ENCODE assay signal across 24 cellular contexts in genomic region chr5:67154518-67155206, GRCh38. TPM values are rescaled to one million over a fixed set of nuclear protein-coding genes. Genes with fewer than 3 reads are reported as not detected.
A peak's percentile ranks its signal among the peaks of the same experiment; 100 is the strongest.
DNase-seq lines count a peak whose midpoint lies in the region; ATAC-seq and TF ChIP-seq lines count a peak whose summit lies in the region.
"Had no signal": no experiment of that assay in that cellular context is flagged by ENCODE, and none has a peak within 500 bp of the region (broad histone marks: within the 10 kb centered on the region; RNA-seq: fewer than 3 reads in every experiment).

No MANE protein-coding gene starts in this region.

- no peak overlapping the region for H3K4me3 ChIP-seq in psoas muscle
- H3K4me3 ChIP-seq in sigmoid colon = no peak overlapping the region
- H3K4me3 ChIP-seq: GM23248, Peyer's patch, SK-N-MC had no signal

- H3K36me3 ChIP-seq in psoas muscle (ENCODE audit: insufficient read depth in 1 of 2, low read depth in 1 of 2) (peaks cover 10 to 91% of the 10 kb centered on the region in 2 donors), sigmoid colon (peaks cover 0 to 55% (median 14%) of the 10 kb centered on the region in 4 donors)

- H3K9me3 ChIP-seq in psoas muscle (no peaks in the 10 kb centered on the region), sigmoid colon (no peaks in the 10 kb centered on the region)
- H3K9me3 ChIP-seq: Peyer's patch had no signal

- H3K4me1 ChIP-seq in psoas muscle = peaks cover 4% of the 10 kb centered on the region
- H3K4me1 ChIP-seq in sigmoid colon = no peaks in the 10 kb centered on the region
- H3K4me1 ChIP-seq: Peyer's patch had no signal

- WGBS in psoas muscle, 3 donors = 24 to 53% (median 32%) methylated on average over 5 of the region's 5 CpGs
- 42 to 69% methylated on average over 5 of the region's 5 CpGs for WGBS in sigmoid colon, 2 donors

- TF ChIP-seq EP300 in sigmoid colon (IDR thresholded peaks at IDR 0.05) = no peak

- TF ChIP-seq CTCF in psoas muscle (IDR thresholded peaks at IDR 0.05) (no peak), sigmoid colon (IDR thresholded peaks at IDR 0.05) (no peak)

- ATAC-seq in left cardiac atrium (peak; percentile 73 to 84), psoas muscle (peak; percentile 86 to 95 (median 94)), GM19467 (IDR thresholded peaks at IDR 0.05; ENCODE audit: unreplicated experiment) (no peak)
- ATAC-seq: stimulated activated memory B cell treated with anti-CD40 and anti-IgM and Interleukin-4, amounts not matched to agents 10 μg/mL and 1 μg/mL and 100 μg/mL, for 72 hours had no signal

- H3K27ac ChIP-seq in psoas muscle (peak overlapping the region; percentile 74), sigmoid colon (no peak overlapping the region)
- H3K27ac ChIP-seq: 22Rv1, GM23248, Peyer's patch, SK-N-MC had no signal

- intact Hi-C loops in left cardiac atrium (cut with DNase I) = loop anchor here in 1 of 2 donors (10.0 kb wide), 1 partner anchor 340 kb away; no protein-coding TSS in a partner anchor
- intact Hi-C loops in psoas muscle (cut with DNase I) = loop anchor here in 1 of 2 donors (5.0 kb wide), 1 partner anchor 147 kb away; no protein-coding TSS in a partner anchor
- intact Hi-C loops in sigmoid colon (cut with DNase I) = no loop called here

- no peak for TF ChIP-seq POLR2A in sigmoid colon (IDR thresholded peaks at IDR 0.05)

- peak; percentile 41 for DNase-seq in DMS53 (lab: John Stamatoyannopoulos, UW)
- no peak for DNase-seq in DMS53 treated with DMSO at 0.1 percent for 48 hours (lab: John Stamatoyannopoulos, UW; ENCODE audit: unreplicated experiment)
- DNase-seq in NCI-H510A treated with DMSO at 0.1 percent for 48 hours (lab: John Stamatoyannopoulos, UW) = peak; percentile 39
- DNase-seq in left cardiac atrium = no peak
- peak in 1 of 2 donors; percentile 53 for DNase-seq in psoas muscle
- DNase-seq in NCI-H446 (lab: John Stamatoyannopoulos, UW) = no peak
- DNase-seq in sigmoid colon = no peak
- DNase-seq: activated CD4-positive, alpha-beta T cell treated with anti-CD3 and anti-CD28 coated beads, Interleukin-2, amount 10 ng/mL, durations not matched to agents 24 days and 14 days; activated effector memory CD4-positive, alpha-beta T cell treated with anti-CD3 and anti-CD28 coated beads, Interleukin-2, amount 50 U/mL, for 16 hours; cerebellar nuclear complex; DMS 273 treated with DMSO at 0.1 percent for 48 hours; effector memory CD4-positive, alpha-beta T cell; GM23248; head of caudate nucleus; immature natural killer cell; NCI-H1930; NCI-H748 treated with DMSO at 0.1 percent for 48 hours; Peyer's patch had no signal

- H3K27me3 ChIP-seq in psoas muscle (ENCODE audit: insufficient read depth in 3 of 3, low read length in 2 of 3) (no peaks in the 10 kb centered on the region), sigmoid colon (no peaks in the 10 kb centered on the region)
- H3K27me3 ChIP-seq: Peyer's patch had no signal

RNA-seq across cellular contexts. Expression of gene CD180, which starts 41.9 kb away (rescaled TPM):
- total RNA-seq in left cardiac atrium = 1 to 10 TPM in 1 of 2 donors, under 1 TPM in 1; 0.68 to 1.6 TPM
- under 1 TPM; 0.24 to 0.74 (median 0.55) TPM for total RNA-seq in psoas muscle
- polyA plus RNA-seq in psoas muscle = under 1 TPM; 0.06 to 0.10 (median 0.06) TPM
- total RNA-seq in sigmoid colon = 1 to 10 TPM in 1 of 4 donors, under 1 TPM in 3; 0.55 to 1.1 (median 0.90) TPM
- 1 to 10 TPM in 2 of 3 donors, under 1 TPM in 1; 0.60 to 3.5 (median 2.3) TPM for polyA plus RNA-seq in sigmoid colon
- total RNA-seq: GM23248 had no signal
- polyA plus RNA-seq: BJ, GM23248, neural cell had no signal

Comparison
In these comparisons a context has a peak if more than half of its experiments do, and no peak if none do; other contexts are left out.
1. DNase-seq: peak in DMS53 (single experiment) and NCI-H510A treated with DMSO at 0.1 percent for 48 hours (single experiment); none in DMS53 treated with DMSO at 0.1 percent for 48 hours (single experiment), left cardiac atrium (single experiment), NCI-H446 (0 of 2) and sigmoid colon (single experiment).